ENCODE assay signal across 9 cellular contexts in genomic region chr18:361941-362913, GRCh38.
DNase-seq lines count a peak whose midpoint lies in the region; ATAC-seq and TF ChIP-seq lines count a peak whose summit lies in the region.
"Had no signal": no experiment of that assay in that cellular context is flagged by ENCODE, and none has a peak within 500 bp of the region (broad histone marks: within the 10 kb centered on the region; RNA-seq: fewer than 3 reads in every experiment).

No MANE protein-coding gene starts in this region.

- H3K9me3 ChIP-seq in mesodermal cell (ENCODE audit: control insufficient read depth, low read length) = no peaks in the 10 kb centered on the region

- peaks cover 36% of the 10 kb centered on the region for H3K4me1 ChIP-seq in ACC112 (ENCODE audit: control insufficient read depth, insufficient read depth, low read length, unreplicated experiment)
- H3K4me1 ChIP-seq in mesodermal cell (ENCODE audit: control insufficient read depth, insufficient read depth, low read length, poor library complexity, severe bottlenecking) = peaks cover 54% of the 10 kb centered on the region

- peak; percentile 98 for DNase-seq in HS-5 (ENCODE audit: low read depth)
- DNase-seq in choroid plexus epithelial cell (ENCODE audit: low read depth) = peak; percentile 49
- no peak for DNase-seq in globus pallidus (ENCODE audit: low spot score)
- DNase-seq: NCI-H2227 treated with DMSO at 0.1 percent for 48 hours had no signal

- 48 to 51% methylated on average over 12 to 14 of the region's 16 CpGs for WGBS in mesodermal cell (ENCODE audit: insufficient coverage in 2 of 2), 2 experiments

- H3K79me2 ChIP-seq in ACC112 (ENCODE audit: control insufficient read depth, insufficient read depth, low read length, unreplicated experiment) = no peaks in the 10 kb centered on the region

- H3K36me3 ChIP-seq in ACC112 (ENCODE audit: insufficient read depth, low read length) (no peaks in the 10 kb centered on the region), mesodermal cell (ENCODE audit: control insufficient read depth, insufficient read depth, low read length) (no peaks in the 10 kb centered on the region)

- H3K4me3 ChIP-seq in ACC112 (ENCODE audit: low read depth, low read length) (no peak overlapping the region), choroid plexus epithelial cell (ENCODE audit: low read depth, low read length) (no peak overlapping the region), mesodermal cell (ENCODE audit: extremely low read depth, insufficient read depth, low read length, poor library complexity, severe bottlenecking) (no peak overlapping the region)

- no peak for TF ChIP-seq CTCF in choroid plexus epithelial cell (conservative IDR thresholded peaks at IDR 0.05; ENCODE audit: low read depth, low read length)

- peak overlapping the region; percentile 84 for H3K27ac ChIP-seq in ACC112 (ENCODE audit: low read depth, low read length)
- peak overlapping the region; percentile 95 for H3K27ac ChIP-seq in mesodermal cell (ENCODE audit: low read depth, low read length, severe bottlenecking)

- no peak overlapping the region for H2AFZ ChIP-seq in ACC112 (ENCODE audit: low read length, unreplicated experiment)

- H3K27me3 ChIP-seq in ACC112 (ENCODE audit: insufficient read depth, low read length) = no peaks in the 10 kb centered on the region

- ATAC-seq in GM21529 (IDR thresholded peaks at IDR 0.05; ENCODE audit: unreplicated experiment) (no peak), GM18517 (IDR thresholded peaks at IDR 0.05; ENCODE audit: unreplicated experiment) (no peak), GM21423 (IDR thresholded peaks at IDR 0.05; ENCODE audit: unreplicated experiment) (no peak)
